Comparison of ENCODE assay signal across 1 cellular context in the genomic region with DNA sequence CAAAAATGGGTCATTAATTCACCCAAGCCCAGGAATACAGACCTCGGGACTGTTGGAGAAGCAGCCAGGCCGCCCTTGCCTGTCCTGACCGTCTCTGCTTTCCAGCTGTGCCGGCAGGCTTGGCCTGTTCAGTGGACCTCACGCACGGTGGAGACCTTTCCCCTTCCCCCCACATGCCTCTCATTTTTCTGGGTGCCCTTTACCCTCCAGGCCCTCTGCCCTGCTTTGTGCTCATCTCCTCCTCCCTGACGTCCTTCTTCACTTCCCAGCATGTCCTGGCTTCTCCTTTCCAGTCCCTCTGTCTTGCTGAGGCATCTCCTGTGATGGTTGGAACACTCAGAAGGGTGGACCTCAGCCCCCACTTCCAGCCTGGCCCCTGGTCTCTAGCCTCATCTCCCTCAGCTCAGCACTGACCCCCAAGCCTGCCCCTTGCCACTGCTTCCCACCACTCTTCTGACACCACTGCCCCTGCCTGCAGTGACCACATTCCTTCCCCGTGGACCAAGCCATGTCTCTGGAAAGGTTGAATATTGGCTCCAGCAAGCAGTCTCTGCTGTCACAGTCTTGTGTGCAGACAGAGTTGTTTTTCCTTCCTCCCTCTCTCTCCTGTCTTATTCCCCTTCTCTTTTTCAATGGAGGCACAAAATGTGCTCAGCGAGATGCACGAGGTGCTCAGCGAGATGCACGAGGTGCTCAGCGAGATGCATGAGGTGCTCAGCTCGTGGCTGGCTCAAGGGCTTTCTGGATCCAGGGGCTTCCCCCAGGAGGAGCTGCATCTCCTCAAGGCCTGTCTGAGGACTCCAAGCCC.
TF ChIP-seq lines count a peak whose summit lies in the region.

No MANE protein-coding gene starts in this region.

TF ChIP-seq in HepG2, 621 proteins besides CTCF, POLR2A, EP300 and RAD21 (continued from another document and continues in another):
- TF ChIP-seq ZSCAN31 (CRISPR knock-in tag; IDR thresholded peaks at IDR 0.05; ENCODE audit: low read depth) (peak; percentile 60; the same call in 1 of the 2 replicates), ZMYM4 (CRISPR knock-in tag; IDR thresholded peaks at IDR 0.05) (no peak; the same call in 1 of the 2 replicates), ZC3H13 (CRISPR knock-in tag; IDR thresholded peaks at IDR 0.05) (no peak), ZNF20 (CRISPR knock-in tag; IDR thresholded peaks at IDR 0.05) (no peak), ZNF724P (CRISPR knock-in tag; IDR thresholded peaks at IDR 0.05; ENCODE audit: borderline replicate concordance) (peak; percentile 53; the same call in 1 of the 2 replicates), ATF7 (IDR thresholded peaks at IDR 0.05) (no peak), ATF7 (CRISPR knock-in tag; IDR thresholded peaks at IDR 0.05) (no peak), HNF4A (CRISPR knock-in tag; IDR thresholded peaks at IDR 0.05) (peak; percentile 75), HNF4G (IDR thresholded peaks at IDR 0.05; ENCODE audit: borderline replicate concordance, low read depth, low read length) (peak; percentile 72), HNF4G (CRISPR knock-in tag; IDR thresholded peaks at IDR 0.05; ENCODE audit: borderline replicate concordance, low read depth) (peak; percentile 58; the same call in 1 of the 2 replicates), SMARCC2 (IDR thresholded peaks at IDR 0.05) (no peak), MXI1 (IDR thresholded peaks at IDR 0.05; ENCODE audit: borderline replicate concordance, low read depth, low read length) (no peak), ZNF850 (CRISPR knock-in tag; conservative IDR thresholded peaks at IDR 0.05) (no peak), MATR3 (CRISPR knock-in tag; IDR thresholded peaks at IDR 0.05) (no peak), ZSCAN22 (CRISPR knock-in tag; IDR thresholded peaks at IDR 0.05) (no peak), ZNF556 (CRISPR knock-in tag; IDR thresholded peaks at IDR 0.05; ENCODE audit: borderline replicate concordance) (peak; percentile 53; the same call in 1 of the 2 replicates), ZNF879 (CRISPR knock-in tag; IDR thresholded peaks at IDR 0.05) (no peak), ZIK1 (CRISPR knock-in tag; IDR thresholded peaks at IDR 0.05; ENCODE audit: borderline replicate concordance, low read depth) (no peak), ZNF484 (CRISPR knock-in tag; IDR thresholded peaks at IDR 0.05; ENCODE audit: borderline replicate concordance, low read depth) (no peak), CAMTA2 (CRISPR knock-in tag; IDR thresholded peaks at IDR 0.05; ENCODE audit: borderline replicate concordance) (no peak), ZNF136 (CRISPR knock-in tag; IDR thresholded peaks at IDR 0.05; ENCODE audit: low read depth) (no peak), ZBTB8A (CRISPR knock-in tag; IDR thresholded peaks at IDR 0.05; ENCODE audit: borderline replicate concordance, low read depth) (no peak), ZNF326 (CRISPR knock-in tag; IDR thresholded peaks at IDR 0.05; ENCODE audit: borderline replicate concordance) (no peak), MYNN (CRISPR knock-in tag; IDR thresholded peaks at IDR 0.05; ENCODE audit: low read depth) (no peak), ZNF619 (CRISPR knock-in tag; IDR thresholded peaks at IDR 0.05) (peak; percentile 62), GPN1 (CRISPR knock-in tag; IDR thresholded peaks at IDR 0.05; ENCODE audit: borderline replicate concordance) (no peak), ZNF530 (CRISPR knock-in tag; IDR thresholded peaks at IDR 0.05; ENCODE audit: low read depth) (no peak), TP53 (CRISPR knock-in tag; conservative IDR thresholded peaks at IDR 0.05) (no peak), SP2 (CRISPR knock-in tag; IDR thresholded peaks at IDR 0.05) (no peak), KDM1A (CRISPR knock-in tag; IDR thresholded peaks at IDR 0.05) (no peak), CBX1 (IDR thresholded peaks at IDR 0.05; ENCODE audit: low read depth) (no peak), ZNF607 (CRISPR knock-in tag; IDR thresholded peaks at IDR 0.05; ENCODE audit: borderline replicate concordance) (0 out of 2 replicates have a peak, but pooled peaks have one; percentile 58), CBFB (CRISPR knock-in tag; IDR thresholded peaks at IDR 0.05) (no peak), NCOA1 (CRISPR knock-in tag; IDR thresholded peaks at IDR 0.05) (no peak), POLR2AphosphoS5 (IDR thresholded peaks at IDR 0.05; ENCODE audit: low read depth, low read length) (no peak), ZNF12 (CRISPR knock-in tag; IDR thresholded peaks at IDR 0.05) (no peak), KLF13 (CRISPR knock-in tag; IDR thresholded peaks at IDR 0.05) (no peak), NR3C1 (CRISPR knock-in tag; IDR thresholded peaks at IDR 0.05) (no peak)
- TF ChIP-seq, protein P1, sequence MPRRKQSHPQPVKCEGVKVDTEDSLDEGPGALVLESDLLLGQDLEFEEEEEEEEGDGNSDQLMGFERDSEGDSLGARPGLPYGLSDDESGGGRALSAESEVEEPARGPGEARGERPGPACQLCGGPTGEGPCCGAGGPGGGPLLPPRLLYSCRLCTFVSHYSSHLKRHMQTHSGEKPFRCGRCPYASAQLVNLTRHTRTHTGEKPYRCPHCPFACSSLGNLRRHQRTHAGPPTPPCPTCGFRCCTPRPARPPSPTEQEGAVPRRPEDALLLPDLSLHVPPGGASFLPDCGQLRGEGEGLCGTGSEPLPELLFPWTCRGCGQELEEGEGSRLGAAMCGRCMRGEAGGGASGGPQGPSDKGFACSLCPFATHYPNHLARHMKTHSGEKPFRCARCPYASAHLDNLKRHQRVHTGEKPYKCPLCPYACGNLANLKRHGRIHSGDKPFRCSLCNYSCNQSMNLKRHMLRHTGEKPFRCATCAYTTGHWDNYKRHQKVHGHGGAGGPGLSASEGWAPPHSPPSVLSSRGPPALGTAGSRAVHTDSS (CRISPR knock-in tag; conservative IDR thresholded peaks at IDR 0.05): no peak
- TF ChIP-seq, protein P2, sequence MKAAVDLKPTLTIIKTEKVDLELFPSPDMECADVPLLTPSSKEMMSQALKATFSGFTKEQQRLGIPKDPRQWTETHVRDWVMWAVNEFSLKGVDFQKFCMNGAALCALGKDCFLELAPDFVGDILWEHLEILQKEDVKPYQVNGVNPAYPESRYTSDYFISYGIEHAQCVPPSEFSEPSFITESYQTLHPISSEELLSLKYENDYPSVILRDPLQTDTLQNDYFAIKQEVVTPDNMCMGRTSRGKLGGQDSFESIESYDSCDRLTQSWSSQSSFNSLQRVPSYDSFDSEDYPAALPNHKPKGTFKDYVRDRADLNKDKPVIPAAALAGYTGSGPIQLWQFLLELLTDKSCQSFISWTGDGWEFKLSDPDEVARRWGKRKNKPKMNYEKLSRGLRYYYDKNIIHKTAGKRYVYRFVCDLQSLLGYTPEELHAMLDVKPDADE (CRISPR knock-in tag; IDR thresholded peaks at IDR 0.05): no peak
- TF ChIP-seq, protein P3, sequence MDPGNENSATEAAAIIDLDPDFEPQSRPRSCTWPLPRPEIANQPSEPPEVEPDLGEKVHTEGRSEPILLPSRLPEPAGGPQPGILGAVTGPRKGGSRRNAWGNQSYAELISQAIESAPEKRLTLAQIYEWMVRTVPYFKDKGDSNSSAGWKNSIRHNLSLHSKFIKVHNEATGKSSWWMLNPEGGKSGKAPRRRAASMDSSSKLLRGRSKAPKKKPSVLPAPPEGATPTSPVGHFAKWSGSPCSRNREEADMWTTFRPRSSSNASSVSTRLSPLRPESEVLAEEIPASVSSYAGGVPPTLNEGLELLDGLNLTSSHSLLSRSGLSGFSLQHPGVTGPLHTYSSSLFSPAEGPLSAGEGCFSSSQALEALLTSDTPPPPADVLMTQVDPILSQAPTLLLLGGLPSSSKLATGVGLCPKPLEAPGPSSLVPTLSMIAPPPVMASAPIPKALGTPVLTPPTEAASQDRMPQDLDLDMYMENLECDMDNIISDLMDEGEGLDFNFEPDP (CRISPR knock-in tag; conservative IDR thresholded peaks at IDR 0.05): no peak
- TF ChIP-seq, protein P4, sequence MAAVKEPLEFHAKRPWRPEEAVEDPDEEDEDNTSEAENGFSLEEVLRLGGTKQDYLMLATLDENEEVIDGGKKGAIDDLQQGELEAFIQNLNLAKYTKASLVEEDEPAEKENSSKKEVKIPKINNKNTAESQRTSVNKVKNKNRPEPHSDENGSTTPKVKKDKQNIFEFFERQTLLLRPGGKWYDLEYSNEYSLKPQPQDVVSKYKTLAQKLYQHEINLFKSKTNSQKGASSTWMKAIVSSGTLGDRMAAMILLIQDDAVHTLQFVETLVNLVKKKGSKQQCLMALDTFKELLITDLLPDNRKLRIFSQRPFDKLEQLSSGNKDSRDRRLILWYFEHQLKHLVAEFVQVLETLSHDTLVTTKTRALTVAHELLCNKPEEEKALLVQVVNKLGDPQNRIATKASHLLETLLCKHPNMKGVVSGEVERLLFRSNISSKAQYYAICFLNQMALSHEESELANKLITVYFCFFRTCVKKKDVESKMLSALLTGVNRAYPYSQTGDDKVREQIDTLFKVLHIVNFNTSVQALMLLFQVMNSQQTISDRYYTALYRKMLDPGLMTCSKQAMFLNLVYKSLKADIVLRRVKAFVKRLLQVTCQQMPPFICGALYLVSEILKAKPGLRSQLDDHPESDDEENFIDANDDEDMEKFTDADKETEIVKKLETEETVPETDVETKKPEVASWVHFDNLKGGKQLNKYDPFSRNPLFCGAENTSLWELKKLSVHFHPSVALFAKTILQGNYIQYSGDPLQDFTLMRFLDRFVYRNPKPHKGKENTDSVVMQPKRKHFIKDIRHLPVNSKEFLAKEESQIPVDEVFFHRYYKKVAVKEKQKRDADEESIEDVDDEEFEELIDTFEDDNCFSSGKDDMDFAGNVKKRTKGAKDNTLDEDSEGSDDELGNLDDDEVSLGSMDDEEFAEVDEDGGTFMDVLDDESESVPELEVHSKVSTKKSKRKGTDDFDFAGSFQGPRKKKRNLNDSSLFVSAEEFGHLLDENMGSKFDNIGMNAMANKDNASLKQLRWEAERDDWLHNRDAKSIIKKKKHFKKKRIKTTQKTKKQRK (IDR thresholded peaks at IDR 0.05; ENCODE audit: low read length): no peak
- TF ChIP-seq, protein P5, sequence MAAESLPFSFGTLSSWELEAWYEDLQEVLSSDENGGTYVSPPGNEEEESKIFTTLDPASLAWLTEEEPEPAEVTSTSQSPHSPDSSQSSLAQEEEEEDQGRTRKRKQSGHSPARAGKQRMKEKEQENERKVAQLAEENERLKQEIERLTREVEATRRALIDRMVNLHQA (CRISPR knock-in tag; IDR thresholded peaks at IDR 0.05): no peak
- TF ChIP-seq, protein P6, sequence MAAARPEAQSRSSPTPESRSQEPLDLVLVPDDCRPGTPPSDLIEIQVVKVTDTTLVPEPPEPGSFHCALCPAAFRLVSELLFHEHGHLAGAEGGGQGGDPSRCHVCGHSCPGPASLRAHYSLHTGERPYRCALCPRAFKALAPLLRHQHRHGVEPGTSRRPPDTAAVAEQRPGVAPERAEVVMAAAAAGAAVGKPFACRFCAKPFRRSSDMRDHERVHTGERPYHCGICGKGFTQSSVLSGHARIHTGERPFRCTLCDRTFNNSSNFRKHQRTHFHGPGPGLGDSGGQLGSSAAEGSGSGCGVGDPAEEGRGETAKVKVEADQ (CRISPR knock-in tag; IDR thresholded peaks at IDR 0.05; ENCODE audit: borderline replicate concordance): no peak
- TF ChIP-seq, protein P7, sequence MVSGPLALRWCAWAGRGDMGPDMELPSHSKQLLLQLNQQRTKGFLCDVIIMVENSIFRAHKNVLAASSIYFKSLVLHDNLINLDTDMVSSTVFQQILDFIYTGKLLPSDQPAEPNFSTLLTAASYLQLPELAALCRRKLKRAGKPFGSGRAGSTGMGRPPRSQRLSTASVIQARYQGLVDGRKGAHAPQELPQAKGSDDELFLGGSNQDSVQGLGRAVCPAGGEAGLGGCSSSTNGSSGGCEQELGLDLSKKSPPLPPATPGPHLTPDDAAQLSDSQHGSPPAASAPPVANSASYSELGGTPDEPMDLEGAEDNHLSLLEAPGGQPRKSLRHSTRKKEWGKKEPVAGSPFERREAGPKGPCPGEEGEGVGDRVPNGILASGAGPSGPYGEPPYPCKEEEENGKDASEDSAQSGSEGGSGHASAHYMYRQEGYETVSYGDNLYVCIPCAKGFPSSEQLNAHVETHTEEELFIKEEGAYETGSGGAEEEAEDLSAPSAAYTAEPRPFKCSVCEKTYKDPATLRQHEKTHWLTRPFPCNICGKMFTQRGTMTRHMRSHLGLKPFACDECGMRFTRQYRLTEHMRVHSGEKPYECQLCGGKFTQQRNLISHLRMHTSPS (CRISPR knock-in tag; IDR thresholded peaks at IDR 0.05; ENCODE audit: low read depth): peak; percentile 30; the same call in 1 of the 2 replicates
- TF ChIP-seq, protein P8, sequence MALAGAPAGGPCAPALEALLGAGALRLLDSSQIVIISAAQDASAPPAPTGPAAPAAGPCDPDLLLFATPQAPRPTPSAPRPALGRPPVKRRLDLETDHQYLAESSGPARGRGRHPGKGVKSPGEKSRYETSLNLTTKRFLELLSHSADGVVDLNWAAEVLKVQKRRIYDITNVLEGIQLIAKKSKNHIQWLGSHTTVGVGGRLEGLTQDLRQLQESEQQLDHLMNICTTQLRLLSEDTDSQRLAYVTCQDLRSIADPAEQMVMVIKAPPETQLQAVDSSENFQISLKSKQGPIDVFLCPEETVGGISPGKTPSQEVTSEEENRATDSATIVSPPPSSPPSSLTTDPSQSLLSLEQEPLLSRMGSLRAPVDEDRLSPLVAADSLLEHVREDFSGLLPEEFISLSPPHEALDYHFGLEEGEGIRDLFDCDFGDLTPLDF (CRISPR knock-in tag; IDR thresholded peaks at IDR 0.05): no peak
- TF ChIP-seq, protein P9, sequence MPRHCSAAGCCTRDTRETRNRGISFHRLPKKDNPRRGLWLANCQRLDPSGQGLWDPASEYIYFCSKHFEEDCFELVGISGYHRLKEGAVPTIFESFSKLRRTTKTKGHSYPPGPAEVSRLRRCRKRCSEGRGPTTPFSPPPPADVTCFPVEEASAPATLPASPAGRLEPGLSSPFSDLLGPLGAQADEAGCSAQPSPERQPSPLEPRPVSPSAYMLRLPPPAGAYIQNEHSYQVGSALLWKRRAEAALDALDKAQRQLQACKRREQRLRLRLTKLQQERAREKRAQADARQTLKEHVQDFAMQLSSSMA (CRISPR knock-in tag; IDR thresholded peaks at IDR 0.05): no peak
- TF ChIP-seq, protein P10, sequence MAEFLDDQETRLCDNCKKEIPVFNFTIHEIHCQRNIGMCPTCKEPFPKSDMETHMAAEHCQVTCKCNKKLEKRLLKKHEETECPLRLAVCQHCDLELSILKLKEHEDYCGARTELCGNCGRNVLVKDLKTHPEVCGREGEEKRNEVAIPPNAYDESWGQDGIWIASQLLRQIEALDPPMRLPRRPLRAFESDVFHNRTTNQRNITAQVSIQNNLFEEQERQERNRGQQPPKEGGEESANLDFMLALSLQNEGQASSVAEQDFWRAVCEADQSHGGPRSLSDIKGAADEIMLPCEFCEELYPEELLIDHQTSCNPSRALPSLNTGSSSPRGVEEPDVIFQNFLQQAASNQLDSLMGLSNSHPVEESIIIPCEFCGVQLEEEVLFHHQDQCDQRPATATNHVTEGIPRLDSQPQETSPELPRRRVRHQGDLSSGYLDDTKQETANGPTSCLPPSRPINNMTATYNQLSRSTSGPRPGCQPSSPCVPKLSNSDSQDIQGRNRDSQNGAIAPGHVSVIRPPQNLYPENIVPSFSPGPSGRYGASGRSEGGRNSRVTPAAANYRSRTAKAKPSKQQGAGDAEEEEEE (CRISPR knock-in tag; IDR thresholded peaks at IDR 0.05; ENCODE audit: borderline replicate concordance): no peak
- TF ChIP-seq, protein P11, sequence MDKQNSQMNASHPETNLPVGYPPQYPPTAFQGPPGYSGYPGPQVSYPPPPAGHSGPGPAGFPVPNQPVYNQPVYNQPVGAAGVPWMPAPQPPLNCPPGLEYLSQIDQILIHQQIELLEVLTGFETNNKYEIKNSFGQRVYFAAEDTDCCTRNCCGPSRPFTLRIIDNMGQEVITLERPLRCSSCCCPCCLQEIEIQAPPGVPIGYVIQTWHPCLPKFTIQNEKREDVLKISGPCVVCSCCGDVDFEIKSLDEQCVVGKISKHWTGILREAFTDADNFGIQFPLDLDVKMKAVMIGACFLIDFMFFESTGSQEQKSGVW (CRISPR knock-in tag; IDR thresholded peaks at IDR 0.05; ENCODE audit: borderline replicate concordance): no peak
